26 cellular contexts compared by ENCODE assay signal in genomic region chr18:434410-434809, GRCh38.
DNase-seq lines count a peak whose midpoint lies in the region; ATAC-seq, FAIRE-seq and TF ChIP-seq lines count a peak whose summit lies in the region.
"Had no signal": no experiment of that assay in that cellular context is flagged by ENCODE, and none has a peak within 500 bp of the region (broad histone marks: within the 10 kb centered on the region; RNA-seq: fewer than 3 reads in every experiment).

No MANE protein-coding gene starts in this region.

- in situ Hi-C loops in IMR-90 (cut with MboI; ENCODE audit: low sequenced_read_pairs), result no loop called here

- no peaks in the 10 kb centered on the region for H4K20me1 ChIP-seq in IMR-90 (ENCODE audit: insufficient read depth, low read length)
- H4K20me1 ChIP-seq in H1 (replicated peaks in 1 of 2; ENCODE audit: control insufficient read depth in 1 of 2, insufficient read depth in 2 of 2, low read length in 2 of 2), result no peaks in the 10 kb centered on the region
- H4K20me1 ChIP-seq in PC-3 (ENCODE audit: low read length), result no peaks in the 10 kb centered on the region

- H3K23me2 ChIP-seq in H1 (ENCODE audit: low read depth, low read length), result no peaks in the 10 kb centered on the region

- H3K4me2 ChIP-seq in IMR-90 (ENCODE audit: low read depth, low read length), result no peak overlapping the region
- H3K4me2 ChIP-seq in H1 (ENCODE audit: insufficient read depth in 1 of 2, low read depth in 2 of 2, low read length in 2 of 2), result no peak overlapping the region
- H3K4me2 ChIP-seq in mesenchymal stem cell (ENCODE audit: low read length, poor library complexity, severe bottlenecking), result no peak overlapping the region
- H3K4me2 ChIP-seq in PC-3 (ENCODE audit: low read length), result no peak overlapping the region

- H3K18ac ChIP-seq in IMR-90 (ENCODE audit: low read depth, low read length) (no peak overlapping the region), H1 (ENCODE audit: extremely low read depth, low read length) (no peak overlapping the region), mesenchymal stem cell (ENCODE audit: low read depth in 1 of 2, low read length in 2 of 2) (no peak overlapping the region)

- H4K5ac ChIP-seq in IMR-90 (ENCODE audit: low read depth, low read length) (no peak overlapping the region), H1 (ENCODE audit: insufficient read length, low read depth, low read length) (no peak overlapping the region)

- DNase-seq in EH (ENCODE audit: low read depth), result peak; percentile 38
- peak; percentile 32 for DNase-seq in IMR-90
- no peak for DNase-seq in H1 (ENCODE audit: low read depth in 1 of 2, low spot score in 2 of 2)
- no peak for DNase-seq in mesenchymal stem cell
- DNase-seq in PC-3, result no peak
- DNase-seq in dermis blood vessel endothelial cell, result no peak
- no peak for DNase-seq in activated CD8-positive, alpha-beta memory T cell treated with anti-CD3 and anti-CD28 coated beads, Interleukin-2, amount 50 U/mL, for 4 hours
- DNase-seq: activated CD4-positive, CD25-positive, alpha-beta regulatory T cell treated with anti-CD3 and anti-CD28 coated beads, Interleukin-2, amount 50 U/mL, for 72 hours; activated CD8-positive, alpha-beta T cell treated with anti-CD3 and anti-CD28 coated beads for 36 hours; activated gamma-delta T cell; activated naive CD8-positive, alpha-beta T cell treated with anti-CD3 and anti-CD28 coated beads, Interleukin-2, amount 50 U/mL, for 24 hours; brain microvascular endothelial cell; CD4-positive, CD25-positive, alpha-beta regulatory T cell; effector memory CD4-positive, alpha-beta T cell; islet precursor cell; mucosa of descending colon; NCI-H1092; NCI-H187 treated with DMSO at 0.1 percent for 48 hours; NCI-H2227 treated with DMSO at 0.1 percent for 48 hours; sigmoid colon; stimulated activated naive CD8-positive, alpha-beta T cell treated with anti-CD3 and anti-CD28 coated beads, Interleukin-15, amount 100 ng/mL, for 72 hours; T-cell; thyroid gland had no signal

- CTCF ChIA-PET in IMR-90 (lab: Yijun Ruan, JAX) (no interaction called here), H1 (lab: Charles Lee; ENCODE audit: partially characterized antibody) (interaction anchor here (1.0 kb wide), 1 partner anchor 45 kb away, joined by 3 read pairs; no protein-coding TSS in a partner anchor), PC-3 (lab: Charles Lee) (no interaction called here)

- H2BK20ac ChIP-seq in IMR-90 (ENCODE audit: low read depth, low read length) (no peak overlapping the region), H1 (ENCODE audit: low read length) (no peak overlapping the region)

- WGBS in IMR-90 (ENCODE audit: extremely low coverage in 2 of 2, insufficient read length in 1 of 2), 2 experiments, result 0% methylated on average over 1 of the region's 1 CpG; no CpG with 5 or more reads in 1 of the 2 experiments
- 8% methylated on average over 1 of the region's 1 CpG; no CpG with 5 or more reads in 1 of the 2 experiments for WGBS in H1 (ENCODE audit: extremely low coverage in 1 of 2, insufficient coverage in 1 of 2, insufficient read length in 1 of 2, insufficient replicate concordance in 2 of 2, low coverage in 1 of 2, low lambda C conversion rate in 2 of 2, missing lambda C conversion rate in 1 of 2), 2 experiments
- 6% methylated on average over 1 of the region's 1 CpG for WGBS in mesenchymal stem cell

- no peaks in the 10 kb centered on the region for H3K9me2 ChIP-seq in PC-3 (replicated peaks; ENCODE audit: low read length)

- TF ChIP-seq CTCF in IMR-90 (conservative IDR thresholded peaks at IDR 0.05; ENCODE audit: low read depth, low read length), result no peak
- TF ChIP-seq CTCF in H1 (IDR thresholded peaks at IDR 0.05; ENCODE audit: control extremely low read depth in 1 of 3, insufficient read depth in 1 of 3, low read depth in 1 of 3, low read length in 3 of 3), result no peak
- TF ChIP-seq CTCF in PC-3 (conservative IDR thresholded peaks at IDR 0.05; ENCODE audit: low read depth, low read length), result no peak

- intact Hi-C loops in IMR-90 (cut with micrococcal nuclease) (no loop called here), PC-3 (cut with micrococcal nuclease) (no loop called here)

- H3K14ac ChIP-seq in IMR-90 (replicated peaks; ENCODE audit: low read depth, low read length) (no peak overlapping the region), H1 (ENCODE audit: insufficient read length) (no peak overlapping the region), mesenchymal stem cell (ENCODE audit: low read length in 2 of 2) (no peak overlapping the region)

- no peaks in the 10 kb centered on the region for H3F3A ChIP-seq in PC-3 (ENCODE audit: low read length, unreplicated experiment)

- no peak for TF ChIP-seq RAD21 in IMR-90 (IDR thresholded peaks at IDR 0.05; ENCODE audit: low read length)
- TF ChIP-seq RAD21 in H1 (IDR thresholded peaks at IDR 0.05 in 1 of 2, conservative IDR thresholded peaks at IDR 0.05 in 1 of 2; ENCODE audit: low read depth in 2 of 2, low read length in 2 of 2), result no peak

- H2BK15ac ChIP-seq in IMR-90 (ENCODE audit: low read depth, low read length) (no peak overlapping the region), H1 (ENCODE audit: low read length) (no peak overlapping the region), mesenchymal stem cell (ENCODE audit: low read depth, poor library complexity, severe bottlenecking) (no peak overlapping the region)

- peaks cover 6% of the 10 kb centered on the region; the same call in 1 of the 2 replicates for H3K4me1 ChIP-seq in IMR-90 (ENCODE audit: control insufficient read depth, insufficient read depth, low read length)
- H3K4me1 ChIP-seq in H1 (replicated peaks in 1 of 4; ENCODE audit: control insufficient read depth in 3 of 4, insufficient read depth in 4 of 4, low read length in 3 of 4), result no peaks in the 10 kb centered on the region
- peaks cover 8% of the 10 kb centered on the region for H3K4me1 ChIP-seq in mesenchymal stem cell (ENCODE audit: control insufficient read depth, insufficient read depth, low read depth, low read length)
- no peaks in the 10 kb centered on the region for H3K4me1 ChIP-seq in PC-3 (ENCODE audit: insufficient read depth, low read length)
- H3K4me1 ChIP-seq: thyroid gland had no signal

- no TSS peak for BruUV-seq in IMR-90 (replicated peaks; lab: Mats Ljungman, UMichigan)
- no TSS peak for BruUV-seq in PC-3 (replicated peaks; lab: Mats Ljungman, UMichigan)

- H3K4ac ChIP-seq in IMR-90 (ENCODE audit: low read depth, low read length), result no peak overlapping the region
- no peak overlapping the region for H3K4ac ChIP-seq in H1 (replicated peaks; ENCODE audit: insufficient read length, low read depth, low read length)
- no peak overlapping the region for H3K4ac ChIP-seq in mesenchymal stem cell (ENCODE audit: low read depth in 1 of 2, low read length in 2 of 2)

- H2AFZ ChIP-seq in IMR-90 (replicated peaks; ENCODE audit: low read length, poor library complexity) (no peak overlapping the region), H1 (ENCODE audit: low read length) (no peak overlapping the region), mesenchymal stem cell (ENCODE audit: low read depth, low read length) (no peak overlapping the region), PC-3 (ENCODE audit: low read length) (no peak overlapping the region)

- H4K8ac ChIP-seq in IMR-90 (ENCODE audit: low read depth in 2 of 2, low read length in 2 of 2) (no peak overlapping the region), H1 (ENCODE audit: extremely low read depth, insufficient read depth, low read length) (no peak overlapping the region), mesenchymal stem cell (ENCODE audit: low read length) (no peak overlapping the region)

- no peak overlapping the region for H2AK9ac ChIP-seq in IMR-90 (replicated peaks; ENCODE audit: low read depth, low read length, poor library complexity)

- H3K4me3 ChIP-seq in IMR-90 (ENCODE audit: insufficient read depth, low read depth, low read length) (no peak overlapping the region), H1 (ENCODE audit: extremely low read depth in 1 of 4, insufficient read depth in 2 of 4, low read depth in 3 of 4, low read length in 4 of 4) (no peak overlapping the region), mesenchymal stem cell (ENCODE audit: insufficient read depth in 1 of 2, low read depth in 1 of 2, low read length in 2 of 2) (no peak overlapping the region), PC-3 (ENCODE audit: low read length) (no peak overlapping the region)
- H3K4me3 ChIP-seq: mucosa of descending colon, sigmoid colon, thyroid gland had no signal

- dilution Hi-C loops in IMR-90 (cut with HindIII; ENCODE audit: low sequenced_read_pairs, unreplicated experiment), result no loop called here

- H3K27ac ChIP-seq in IMR-90 (ENCODE audit: insufficient read depth, low read length) (no peak overlapping the region), H1 (ENCODE audit: low read depth, low read length) (no peak overlapping the region), mesenchymal stem cell (ENCODE audit: low read length, poor library complexity, severe bottlenecking) (no peak overlapping the region), PC-3 (ENCODE audit: low read length) (no peak overlapping the region)
- H3K27ac ChIP-seq: brain microvascular endothelial cell, thyroid gland had no signal

- H2BK120ac ChIP-seq in IMR-90 (ENCODE audit: low read depth, low read length) (no peak overlapping the region), H1 (replicated peaks; ENCODE audit: low read depth, low read length) (no peak overlapping the region), mesenchymal stem cell (ENCODE audit: low read depth, low read length) (no peak overlapping the region)

- POLR2A ChIA-PET in IMR-90 (lab: Charles Lee; ENCODE audit: unreplicated experiment), result no interaction called here
- POLR2A ChIA-PET in H1 (lab: Charles Lee; ENCODE audit: partially characterized antibody), result interaction anchor here (1.8 kb wide), 1 partner anchor 166 kb away, joined by 4 read pairs; the partner anchor contains the start of gene THOC1
- POLR2A ChIA-PET in PC-3 (lab: Charles Lee; ENCODE audit: unreplicated experiment), result interaction anchor here (0.6 kb wide), 1 partner anchor 680 kb away, joined by 4 read pairs; no protein-coding TSS in a partner anchor

- no peaks in the 10 kb centered on the region for H3K79me2 ChIP-seq in H1 (ENCODE audit: control insufficient read depth in 1 of 2, insufficient read depth in 2 of 2, low read length in 2 of 2)
- H3K79me2 ChIP-seq in PC-3 (ENCODE audit: low read length), result no peaks in the 10 kb centered on the region

- no peaks in the 10 kb centered on the region for H3K79me1 ChIP-seq in IMR-90 (ENCODE audit: low read depth in 1 of 2, low read length in 2 of 2)
- no peaks in the 10 kb centered on the region for H3K79me1 ChIP-seq in H1 (ENCODE audit: low read depth, low read length)
- H3K79me1 ChIP-seq in mesenchymal stem cell (replicated peaks; ENCODE audit: low read length, poor library complexity, severe bottlenecking), result peaks cover 2% of the 10 kb centered on the region

- no peak for TF ChIP-seq EP300 in H1 (IDR thresholded peaks at IDR 0.05; ENCODE audit: borderline replicate concordance in 1 of 2, low read depth in 2 of 2, low read length in 2 of 2)

- no peaks in the 10 kb centered on the region for H3K9me3 ChIP-seq in IMR-90 (ENCODE audit: control insufficient read depth, insufficient read depth, low read length)
- peaks cover 0 to 4% of the 10 kb centered on the region in 2 experiments; a peak in 1 of 4 replicates for H3K9me3 ChIP-seq in H1 (ENCODE audit: insufficient read depth in 2 of 2, low read depth in 1 of 2, low read length in 1 of 2)
- no peaks in the 10 kb centered on the region for H3K9me3 ChIP-seq in mesenchymal stem cell (ENCODE audit: control insufficient read depth, low read length)
- H3K9me3 ChIP-seq in PC-3 (ENCODE audit: low read length), result no peaks in the 10 kb centered on the region
- H3K9me3 ChIP-seq: mucosa of descending colon, sigmoid colon, thyroid gland had no signal

- TF ChIP-seq POLR2A in IMR-90 (IDR thresholded peaks at IDR 0.05; ENCODE audit: low read depth, low read length) (no peak), H1 (IDR thresholded peaks at IDR 0.05; ENCODE audit: control extremely low read depth in 1 of 2, low read depth in 2 of 2, low read length in 2 of 2) (no peak)

- H2BK12ac ChIP-seq in H1 (ENCODE audit: low read depth, low read length) (no peak overlapping the region), mesenchymal stem cell (ENCODE audit: low read length in 2 of 2) (no peak overlapping the region)

- no peak overlapping the region for H2BK5ac ChIP-seq in IMR-90 (ENCODE audit: low read depth, low read length, poor library complexity, severe bottlenecking)
- no peak overlapping the region for H2BK5ac ChIP-seq in H1 (ENCODE audit: low read depth, low read length)
- H2BK5ac ChIP-seq in mesenchymal stem cell (ENCODE audit: low read depth, low read length, poor library complexity, severe bottlenecking), result no peak overlapping the region

- no peak overlapping the region for H4K91ac ChIP-seq in IMR-90 (ENCODE audit: insufficient read depth, low read depth, low read length)
- no peak overlapping the region for H4K91ac ChIP-seq in H1 (replicated peaks; ENCODE audit: insufficient read length, low read length)
- H4K91ac ChIP-seq in mesenchymal stem cell (ENCODE audit: low read length), result no peak overlapping the region

- ATAC-seq in IMR-90 (ENCODE audit: low read depth), result no peak; the same call in 1 of the 2 replicates
- no peak for ATAC-seq in PC-3
- ATAC-seq in HG02571 (IDR thresholded peaks at IDR 0.05; ENCODE audit: unreplicated experiment), result no peak
- ATAC-seq: activated CD8-positive, alpha-beta T cell treated with anti-CD3 and anti-CD28 coated beads for 36 hours; activated naive CD8-positive, alpha-beta T cell treated with anti-CD3 and anti-CD28 coated beads, Interleukin-2, amount 50 U/mL, for 24 hours; esophagus mucosa; mucosa of descending colon; stimulated activated naive CD8-positive, alpha-beta T cell treated with anti-CD3 and anti-CD28 coated beads, Interleukin-15, amount 100 ng/mL, for 72 hours; T-cell had no signal

- FAIRE-seq in H1 (lab: Jason Lieb, UNC), result no peak
- FAIRE-seq: H54 had no signal

- H3K9ac ChIP-seq in IMR-90 (ENCODE audit: low read depth, low read length) (no peak overlapping the region), H1 (replicated peaks in 1 of 4; ENCODE audit: extremely low read depth in 1 of 4, low read depth in 3 of 4, low read length in 3 of 4) (no peak overlapping the region), mesenchymal stem cell (ENCODE audit: low read length) (peak overlapping the region; percentile 69), PC-3 (ENCODE audit: low read length) (no peak overlapping the region)

- H3K56ac ChIP-seq in IMR-90 (ENCODE audit: extremely low read depth, insufficient read depth, low read length) (no peak overlapping the region), H1 (replicated peaks; ENCODE audit: insufficient read length, low read depth, low read length) (no peak overlapping the region)

- H3K23ac ChIP-seq in IMR-90 (ENCODE audit: low read depth, low read length), result no peak overlapping the region
- H3K23ac ChIP-seq in H1 (ENCODE audit: insufficient read length), result no peak overlapping the region
- H3K23ac ChIP-seq in mesenchymal stem cell (ENCODE audit: low read length in 2 of 2), result no peak overlapping the region

- H3K36me3 ChIP-seq in IMR-90 (ENCODE audit: control insufficient read depth, insufficient read depth, low read length) (no peaks in the 10 kb centered on the region), H1 (ENCODE audit: control insufficient read depth in 2 of 4, insufficient read depth in 4 of 4, low read length in 3 of 4) (no peaks in the 10 kb centered on the region), mesenchymal stem cell (ENCODE audit: control insufficient read depth in 1 of 2, insufficient read depth in 2 of 2, low read depth in 1 of 2, low read length in 2 of 2) (peaks cover 0 to 13% of the 10 kb centered on the region in 2 experiments), PC-3 (ENCODE audit: low read depth, low read length) (no peaks in the 10 kb centered on the region)
- H3K36me3 ChIP-seq: brain microvascular endothelial cell, sigmoid colon, thyroid gland had no signal

- no peaks in the 10 kb centered on the region; the same call in 1 of the 2 replicates for H3K9me1 ChIP-seq in IMR-90 (ENCODE audit: insufficient read depth, low read length)

- H3K27me3 ChIP-seq in IMR-90 (ENCODE audit: control insufficient read depth, insufficient read depth, low read length), result no peaks in the 10 kb centered on the region
- no peaks in the 10 kb centered on the region for H3K27me3 ChIP-seq in H1 (replicated peaks in 1 of 4; ENCODE audit: control insufficient read depth in 3 of 4, extremely low read depth in 1 of 4, insufficient read depth in 3 of 4, low read length in 3 of 4)
- H3K27me3 ChIP-seq in mesenchymal stem cell (ENCODE audit: control insufficient read depth in 1 of 2, insufficient read depth in 1 of 2, low read length in 2 of 2), result no peaks in the 10 kb centered on the region
- peaks cover 22% of the 10 kb centered on the region for H3K27me3 ChIP-seq in PC-3 (ENCODE audit: low read length)
- H3K27me3 ChIP-seq: brain microvascular endothelial cell, sigmoid colon, thyroid gland had no signal

- H2AK5ac ChIP-seq in IMR-90 (ENCODE audit: low read depth, low read length) (no peak overlapping the region), H1 (ENCODE audit: low read depth, low read length) (no peak overlapping the region), mesenchymal stem cell (ENCODE audit: low read length, severe bottlenecking) (peak overlapping the region; percentile 63)

Comparison
In these comparisons a context has a peak if more than half of its experiments do, and no peak if none do; other contexts are left out.
1. DNase-seq: peak in EH (single experiment) and IMR-90 (single experiment); none in H1 (0 of 2), mesenchymal stem cell (single experiment), PC-3 (single experiment), dermis blood vessel endothelial cell (single experiment) and activated CD8-positive, alpha-beta memory T cell treated with anti-CD3 and anti-CD28 coated beads, Interleukin-2, amount 50 U/mL, for 4 hours (single experiment).